Comparison of ENCODE assay signal across 11 cellular contexts in genomic region chr21:31781737-31782136, GRCh38. TPM values are rescaled to one million over a fixed set of nuclear protein-coding genes. Genes with fewer than 3 reads are reported as not detected.
DNase-seq lines count a peak whose midpoint lies in the region; ATAC-seq and TF ChIP-seq lines count a peak whose summit lies in the region.
"Had no signal": no experiment of that assay in that cellular context is flagged by ENCODE, and none has a peak within 500 bp of the region (broad histone marks: within the 10 kb centered on the region; RNA-seq: fewer than 3 reads in every experiment).

No MANE protein-coding gene starts in this region.

- DNase-seq in A673 (ENCODE audit: low spot score) (peak; percentile 72), GOT3 (lab: John Stamatoyannopoulos, UW) (peak; percentile 15), NCI-H82 treated with DMSO at 0.1 percent for 48 hours (lab: John Stamatoyannopoulos, UW; ENCODE audit: unreplicated experiment) (peak; percentile 72), left cardiac atrium (peak; percentile 37), vagina (ENCODE audit: extremely low spot score in 2 of 2) (no peak), cortex of kidney (lab: John Stamatoyannopoulos, UW) (no peak)
- no peak for DNase-seq in activated naive CD8-positive, alpha-beta T cell treated with anti-CD3 and anti-CD28 coated beads for 36 hours
- DNase-seq: amniotic stem cell had no signal

- no peak for TF ChIP-seq POLR2A in vagina (IDR thresholded peaks at IDR 0.05)

- H3K36me3 Mint-ChIP-seq in activated naive CD8-positive, alpha-beta T cell treated with anti-CD3 and anti-CD28 coated beads for 36 hours: no peaks in the 10 kb centered on the region

- H3K27ac ChIP-seq in A673 (ENCODE audit: low read depth, low read length, poor library complexity, severe bottlenecking): no peak overlapping the region
- H3K27ac ChIP-seq in vagina: no peak overlapping the region
- H3K27ac ChIP-seq: parathyroid adenoma had no signal

- no peaks in the 10 kb centered on the region for H3K36me3 ChIP-seq in A673 (ENCODE audit: insufficient read depth, low read length, poor library complexity, severe bottlenecking)
- no peaks in the 10 kb centered on the region for H3K36me3 ChIP-seq in vagina

- no TSS peak for BruUV-seq in A673 (replicated peaks; lab: Mats Ljungman, UMichigan)

- H3K27me3 ChIP-seq in A673 (replicated peaks; ENCODE audit: insufficient read depth, low read depth, low read length, poor library complexity) (no peaks in the 10 kb centered on the region), vagina (no peaks in the 10 kb centered on the region)

- POLR2A ChIA-PET in A673 (lab: Charles Lee; ENCODE audit: low non-redundant PET): no interaction called here

- H3K9me3 ChIP-seq in A673 (ENCODE audit: low read depth, low read length, poor library complexity, severe bottlenecking): no peaks in the 10 kb centered on the region
- no peaks in the 10 kb centered on the region for H3K9me3 ChIP-seq in vagina

- H3K27ac Mint-ChIP-seq in activated naive CD8-positive, alpha-beta T cell treated with anti-CD3 and anti-CD28 coated beads for 36 hours: no peak overlapping the region
- H3K27ac Mint-ChIP-seq: stimulated activated effector memory CD8-positive, alpha-beta T cell treated with anti-CD3 and anti-CD28 coated beads, Interleukin-12 subunit alpha, Interleukin-12 subunit beta, amount 100 ng/mL, for 72 hours had no signal

- peaks cover 3% of the 10 kb centered on the region for H3K4me1 Mint-ChIP-seq in activated naive CD8-positive, alpha-beta T cell treated with anti-CD3 and anti-CD28 coated beads for 36 hours

- CTCF ChIA-PET in A673 (lab: Charles Lee): no interaction called here

- H3K27me3 Mint-ChIP-seq in activated naive CD8-positive, alpha-beta T cell treated with anti-CD3 and anti-CD28 coated beads for 36 hours: peaks cover 3% of the 10 kb centered on the region

- TF ChIP-seq CTCF in A673 (conservative IDR thresholded peaks at IDR 0.05; ENCODE audit: low read depth, low read length) (no peak), vagina (IDR thresholded peaks at IDR 0.05) (no peak)

- no peaks in the 10 kb centered on the region for H3K9me3 Mint-ChIP-seq in activated naive CD8-positive, alpha-beta T cell treated with anti-CD3 and anti-CD28 coated beads for 36 hours

- peak; percentile 41 to 69 for ATAC-seq in left cardiac atrium
- ATAC-seq in GM19455 (IDR thresholded peaks at IDR 0.05; ENCODE audit: unreplicated experiment): no peak
- ATAC-seq: stimulated activated effector memory CD8-positive, alpha-beta T cell treated with anti-CD3 and anti-CD28 coated beads, Interleukin-12 subunit alpha, Interleukin-12 subunit beta, amount 100 ng/mL, for 72 hours had no signal

- H3K4me3 ChIP-seq in A673 (ENCODE audit: low read depth, low read length, poor library complexity, severe bottlenecking) (no peak overlapping the region), vagina (no peak overlapping the region)

- no peak overlapping the region for H3K4me3 Mint-ChIP-seq in activated naive CD8-positive, alpha-beta T cell treated with anti-CD3 and anti-CD28 coated beads for 36 hours
- H3K4me3 Mint-ChIP-seq: stimulated activated effector memory CD8-positive, alpha-beta T cell treated with anti-CD3 and anti-CD28 coated beads, Interleukin-12 subunit alpha, Interleukin-12 subunit beta, amount 100 ng/mL, for 72 hours had no signal

- H3K4me1 ChIP-seq in A673 (ENCODE audit: insufficient read depth, low read length, poor library complexity, severe bottlenecking) (no peaks in the 10 kb centered on the region), vagina (no peaks in the 10 kb centered on the region)
- H3K4me1 ChIP-seq: parathyroid adenoma had no signal

- intact Hi-C loops in A673 (cut with micrococcal nuclease; ENCODE audit: unreplicated experiment) (no loop called here), left cardiac atrium (cut with DNase I) (loop anchor here in 1 of 2 donors (5.0 kb wide), 1 partner anchor 476 kb away; no protein-coding TSS in a partner anchor), vagina (cut with DNase I) (no loop called here)

RNA-seq across cellular contexts. Expression of gene SCAF4, which starts 49.8 kb away (rescaled TPM):
- total RNA-seq in A673 (2021) (57.0 and 58.0 TPM in 2 replicates), left cardiac atrium (10 to 100 TPM; 16.5 to 23.6 TPM), vagina (23.1 TPM)
- total RNA-seq in activated naive CD8-positive, alpha-beta T cell treated with anti-CD3 and anti-CD28 coated beads for 36 hours: 10 to 100 TPM; 50.3 to 55.4 TPM

Comparison
In these comparisons a context has a peak if more than half of its experiments do, and no peak if none do; other contexts are left out.
1. DNase-seq: peak in A673 (single experiment), GOT3 (single experiment), NCI-H82 treated with DMSO at 0.1 percent for 48 hours (single experiment) and left cardiac atrium (single experiment); none in vagina (0 of 2), cortex of kidney (single experiment) and activated naive CD8-positive, alpha-beta T cell treated with anti-CD3 and anti-CD28 coated beads for 36 hours (single experiment).